ENCODE assay signal across 16 cellular contexts in the genomic region with DNA sequence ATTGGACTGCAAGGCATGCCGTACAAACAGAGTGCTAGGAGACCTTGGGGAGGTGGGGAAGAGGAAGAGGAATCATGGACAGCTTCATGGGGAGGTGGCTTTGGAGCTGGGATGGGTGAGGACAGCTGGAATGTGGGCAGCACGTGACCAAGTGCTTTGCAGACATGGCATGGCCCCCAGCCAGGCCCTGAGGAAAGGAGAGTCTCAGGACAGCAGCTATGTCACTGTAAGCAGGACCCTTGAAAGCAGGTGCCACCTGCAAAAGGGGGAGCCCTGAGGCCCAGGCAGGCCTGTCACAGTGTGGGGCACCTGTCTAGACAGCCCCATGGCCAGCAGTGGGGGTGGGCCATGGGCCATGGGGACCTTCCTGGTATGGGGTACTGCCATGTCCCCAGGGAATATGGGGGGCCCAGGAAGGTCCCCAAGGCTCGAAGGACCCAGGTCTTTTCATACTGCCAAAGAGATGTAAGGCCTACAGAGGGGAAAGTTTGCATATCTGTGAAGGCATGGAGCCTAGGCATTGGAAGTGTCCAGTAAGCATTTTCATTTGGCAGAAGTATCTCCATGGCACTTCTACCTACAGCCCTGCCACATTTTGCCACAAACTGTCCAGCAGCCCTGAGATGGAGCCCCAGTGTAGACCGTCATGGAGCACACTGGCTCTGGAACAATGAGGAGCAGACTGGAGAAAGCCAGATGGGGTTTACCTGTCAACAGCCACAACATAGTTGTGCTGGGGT. TPM values are rescaled to one million over a fixed set of nuclear protein-coding genes. Genes with fewer than 3 reads are reported as not detected.
"Had no signal": no experiment of that assay in that cellular context is flagged by ENCODE, and none has a peak within 500 bp of the region (broad histone marks: within the 10 kb centered on the region; RNA-seq: fewer than 3 reads in every experiment).

No MANE protein-coding gene starts in this region.

- H3K9me3 Mint-ChIP-seq: immature natural killer cell, natural killer cell had no signal

- ATAC-seq: foreskin keratinocyte, mucosa of descending colon, sciatic nerve had no signal

- DNase-seq: colonic mucosa; dermis blood vessel endothelial cell; foreskin keratinocyte; immature natural killer cell; mucosa of descending colon; natural killer cell; psoas muscle; retina; stimulated activated CD4-positive, alpha-beta T cell treated with anti-CD3 and anti-CD28 coated beads, Interleukin-2, amount 100 ng/mL, for 24 hours; stimulated activated naive CD4-positive, alpha-beta T cell; stomach; substantia nigra; trophoblast cell; uterus had no signal

- H3K27ac Mint-ChIP-seq: immature natural killer cell, natural killer cell had no signal

- H3K36me3 Mint-ChIP-seq: natural killer cell had no signal

RNA-seq across cellular contexts. Expression of a gene that starts 9.9 kb away (rescaled TPM):
- total RNA-seq: cerebellum had no signal
